In the genomic region with DNA sequence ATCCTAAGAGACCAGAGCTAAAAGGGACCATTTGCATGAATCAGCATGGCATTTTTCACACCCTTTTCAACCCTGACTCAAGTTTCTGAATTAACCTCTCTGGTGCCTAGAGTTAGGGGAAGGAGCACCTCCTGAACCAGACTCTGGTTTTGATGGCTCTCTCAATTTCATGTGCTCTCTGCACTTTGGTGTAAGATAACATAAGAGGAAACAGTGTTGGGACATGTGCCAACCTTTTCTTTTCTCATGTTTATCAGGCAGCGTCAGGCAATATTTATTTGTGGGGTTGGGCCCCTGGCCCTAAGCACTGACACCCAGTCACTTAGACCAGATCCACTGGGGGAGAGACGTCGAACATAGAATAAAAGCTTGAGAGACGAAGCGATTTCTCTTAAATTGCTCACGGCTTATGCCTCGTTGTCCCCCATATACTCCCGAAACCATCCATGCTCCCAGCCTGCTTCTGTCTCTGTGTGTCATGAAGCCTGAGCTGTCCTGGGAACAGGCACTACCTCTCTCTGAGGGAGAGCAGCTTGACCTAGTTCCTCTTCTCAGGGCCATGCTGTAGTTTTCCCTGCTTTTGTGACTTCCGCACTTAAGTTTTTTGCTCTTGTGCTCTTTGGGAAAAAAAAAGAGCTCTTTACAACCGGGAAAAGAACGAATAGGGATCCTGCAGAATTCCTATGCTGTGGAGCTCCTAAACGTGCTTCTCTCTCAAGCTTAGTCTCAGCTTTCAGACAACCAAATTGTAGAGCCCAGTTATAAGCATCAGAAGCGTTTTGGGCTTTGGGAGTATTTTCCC, we compare ENCODE assay signal across 1 cellular context.
TF ChIP-seq lines count a peak whose summit lies in the region.

No MANE protein-coding gene starts in this region.

TF ChIP-seq in K562, 482 proteins besides CTCF, POLR2A, EP300 and RAD21 (continued from another document and continues in another):
- TF ChIP-seq, protein P1, sequence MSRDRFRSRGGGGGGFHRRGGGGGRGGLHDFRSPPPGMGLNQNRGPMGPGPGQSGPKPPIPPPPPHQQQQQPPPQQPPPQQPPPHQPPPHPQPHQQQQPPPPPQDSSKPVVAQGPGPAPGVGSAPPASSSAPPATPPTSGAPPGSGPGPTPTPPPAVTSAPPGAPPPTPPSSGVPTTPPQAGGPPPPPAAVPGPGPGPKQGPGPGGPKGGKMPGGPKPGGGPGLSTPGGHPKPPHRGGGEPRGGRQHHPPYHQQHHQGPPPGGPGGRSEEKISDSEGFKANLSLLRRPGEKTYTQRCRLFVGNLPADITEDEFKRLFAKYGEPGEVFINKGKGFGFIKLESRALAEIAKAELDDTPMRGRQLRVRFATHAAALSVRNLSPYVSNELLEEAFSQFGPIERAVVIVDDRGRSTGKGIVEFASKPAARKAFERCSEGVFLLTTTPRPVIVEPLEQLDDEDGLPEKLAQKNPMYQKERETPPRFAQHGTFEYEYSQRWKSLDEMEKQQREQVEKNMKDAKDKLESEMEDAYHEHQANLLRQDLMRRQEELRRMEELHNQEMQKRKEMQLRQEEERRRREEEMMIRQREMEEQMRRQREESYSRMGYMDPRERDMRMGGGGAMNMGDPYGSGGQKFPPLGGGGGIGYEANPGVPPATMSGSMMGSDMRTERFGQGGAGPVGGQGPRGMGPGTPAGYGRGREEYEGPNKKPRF (IDR thresholded peaks at IDR 0.05; ENCODE audit: low read depth, low read length) = no peak
- TF ChIP-seq YY1 (IDR thresholded peaks at IDR 0.05; ENCODE audit: borderline replicate concordance in 1 of 3, control insufficient read depth in 1 of 3, extremely low read depth in 1 of 3, insufficient read depth in 3 of 3, insufficient read length in 1 of 3, insufficient replicate concordance in 2 of 3, low read depth in 1 of 3, low read length in 2 of 3) (peak in 1 of 3 experiments; percentile 5), GTF2A2 (tag; IDR thresholded peaks at IDR 0.05) (no peak), FOXA1 (IDR thresholded peaks at IDR 0.05; ENCODE audit: borderline replicate concordance) (0 out of 2 replicates have a peak, but pooled peaks have one; percentile 13), ZEB2 (IDR thresholded peaks at IDR 0.05) (no peak), TAL1 (IDR thresholded peaks at IDR 0.05) (peak; percentile 66), ZNF212 (CRISPR knock-in tag; IDR thresholded peaks at IDR 0.05) (no peak), PTTG1 (tag; IDR thresholded peaks at IDR 0.05; ENCODE audit: low read depth) (no peak), TOE1 (IDR thresholded peaks at IDR 0.05; ENCODE audit: borderline replicate concordance) (no peak; the same call in 1 of the 2 replicates), TOE1 (CRISPR knock-in tag; IDR thresholded peaks at IDR 0.05; ENCODE audit: borderline replicate concordance, low read depth) (no peak), PHF8 (IDR thresholded peaks at IDR 0.05; ENCODE audit: borderline replicate concordance, low read length) (peak; percentile 24; the same call in 1 of the 2 replicates), NFRKB (IDR thresholded peaks at IDR 0.05; ENCODE audit: low read depth) (peak; percentile 63; the same call in 1 of the 2 replicates), EWSR1 (IDR thresholded peaks at IDR 0.05; ENCODE audit: borderline replicate concordance, low read depth, partially characterized antibody) (no peak), ZSCAN32 (CRISPR knock-in tag; IDR thresholded peaks at IDR 0.05) (no peak), BDP1 (IDR thresholded peaks at IDR 0.05; ENCODE audit: insufficient read depth, insufficient read length) (no peak), CCAR2 (IDR thresholded peaks at IDR 0.05; ENCODE audit: low read depth, low read length) (no peak), NFATC3 (IDR thresholded peaks at IDR 0.05) (no peak), ZNF445 (CRISPR knock-in tag; IDR thresholded peaks at IDR 0.05; ENCODE audit: low read depth) (no peak), PHF20 (IDR thresholded peaks at IDR 0.05; ENCODE audit: partially characterized antibody) (no peak), BCL6 (CRISPR knock-in tag; IDR thresholded peaks at IDR 0.05) (no peak), CREBBP (IDR thresholded peaks at IDR 0.05; ENCODE audit: low read depth, low read length) (no peak), ZNF778 (CRISPR knock-in tag; IDR thresholded peaks at IDR 0.05) (no peak), BACH1 (tag; IDR thresholded peaks at IDR 0.05) (no peak; the same call in 1 of the 2 replicates), MTA1 (IDR thresholded peaks at IDR 0.05; ENCODE audit: borderline replicate concordance) (no peak), NELFE (IDR thresholded peaks at IDR 0.05; ENCODE audit: insufficient read depth, insufficient read length) (no peak), SNIP1 (IDR thresholded peaks at IDR 0.05; ENCODE audit: low read depth) (no peak), ETV1 (tag; conservative IDR thresholded peaks at IDR 0.05; ENCODE audit: low read depth) (0 out of 2 replicates have a peak, but pooled peaks have one; percentile 11), SMAD4 (CRISPR knock-in tag; conservative IDR thresholded peaks at IDR 0.05) (peak; percentile 74), ATF1 (CRISPR knock-in tag; IDR thresholded peaks at IDR 0.05) (no peak), ATF1 (tag; IDR thresholded peaks at IDR 0.05) (0 out of 2 replicates have a peak, but pooled peaks have one; percentile 24), CSDE1 (IDR thresholded peaks at IDR 0.05) (no peak), BHLHE40 (IDR thresholded peaks at IDR 0.05; ENCODE audit: low read length) (peak; percentile 53; the same call in 1 of the 2 replicates), ZKSCAN8 (CRISPR knock-in tag; IDR thresholded peaks at IDR 0.05) (0 out of 2 replicates have a peak, but pooled peaks have one; percentile 20), MAFG (tag; conservative IDR thresholded peaks at IDR 0.05) (no peak), TCF7 (IDR thresholded peaks at IDR 0.05; ENCODE audit: borderline replicate concordance) (no peak), STAG1 (CRISPR knock-in tag; IDR thresholded peaks at IDR 0.05; ENCODE audit: borderline replicate concordance) (no peak), TAF1 (IDR thresholded peaks at IDR 0.05; ENCODE audit: control insufficient read depth, extremely low read depth, insufficient read depth, low read length, severe bottlenecking) (no peak), HDAC1 (IDR thresholded peaks at IDR 0.05) (peak in 1 of 2 experiments; percentile 37; a peak in 1 of 4 replicates), ZNF780A (CRISPR knock-in tag; IDR thresholded peaks at IDR 0.05) (no peak), ESRRA (IDR thresholded peaks at IDR 0.05; ENCODE audit: borderline replicate concordance, low read depth) (no peak), DDX20 (tag; IDR thresholded peaks at IDR 0.05; ENCODE audit: low read depth) (no peak), KDM5B (IDR thresholded peaks at IDR 0.05; ENCODE audit: insufficient replicate concordance, low read depth, low read length) (peak; percentile 48), NONO (IDR thresholded peaks at IDR 0.05; ENCODE audit: low read depth in 2 of 2, low read length in 1 of 2) (no peak), MTF1 (CRISPR knock-in tag; IDR thresholded peaks at IDR 0.05; ENCODE audit: borderline replicate concordance) (no peak), GABPB2 (CRISPR knock-in tag; conservative IDR thresholded peaks at IDR 0.05) (no peak), ZC3H8 (IDR thresholded peaks at IDR 0.05) (no peak)
- TF ChIP-seq, protein P2, sequence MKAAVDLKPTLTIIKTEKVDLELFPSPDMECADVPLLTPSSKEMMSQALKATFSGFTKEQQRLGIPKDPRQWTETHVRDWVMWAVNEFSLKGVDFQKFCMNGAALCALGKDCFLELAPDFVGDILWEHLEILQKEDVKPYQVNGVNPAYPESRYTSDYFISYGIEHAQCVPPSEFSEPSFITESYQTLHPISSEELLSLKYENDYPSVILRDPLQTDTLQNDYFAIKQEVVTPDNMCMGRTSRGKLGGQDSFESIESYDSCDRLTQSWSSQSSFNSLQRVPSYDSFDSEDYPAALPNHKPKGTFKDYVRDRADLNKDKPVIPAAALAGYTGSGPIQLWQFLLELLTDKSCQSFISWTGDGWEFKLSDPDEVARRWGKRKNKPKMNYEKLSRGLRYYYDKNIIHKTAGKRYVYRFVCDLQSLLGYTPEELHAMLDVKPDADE (conservative IDR thresholded peaks at IDR 0.05; ENCODE audit: control insufficient read depth, low read depth, low read length) = no peak
- TF ChIP-seq, protein P3, sequence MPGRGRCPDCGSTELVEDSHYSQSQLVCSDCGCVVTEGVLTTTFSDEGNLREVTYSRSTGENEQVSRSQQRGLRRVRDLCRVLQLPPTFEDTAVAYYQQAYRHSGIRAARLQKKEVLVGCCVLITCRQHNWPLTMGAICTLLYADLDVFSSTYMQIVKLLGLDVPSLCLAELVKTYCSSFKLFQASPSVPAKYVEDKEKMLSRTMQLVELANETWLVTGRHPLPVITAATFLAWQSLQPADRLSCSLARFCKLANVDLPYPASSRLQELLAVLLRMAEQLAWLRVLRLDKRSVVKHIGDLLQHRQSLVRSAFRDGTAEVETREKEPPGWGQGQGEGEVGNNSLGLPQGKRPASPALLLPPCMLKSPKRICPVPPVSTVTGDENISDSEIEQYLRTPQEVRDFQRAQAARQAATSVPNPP (IDR thresholded peaks at IDR 0.05; ENCODE audit: borderline replicate concordance, insufficient read depth, insufficient read length) = no peak
- TF ChIP-seq, protein P4, sequence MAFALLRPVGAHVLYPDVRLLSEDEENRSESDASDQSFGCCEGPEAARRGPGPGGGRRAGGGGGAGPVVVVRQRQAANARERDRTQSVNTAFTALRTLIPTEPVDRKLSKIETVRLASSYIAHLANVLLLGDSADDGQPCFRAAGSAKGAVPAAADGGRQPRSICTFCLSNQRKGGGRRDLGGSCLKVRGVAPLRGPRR (CRISPR knock-in tag; IDR thresholded peaks at IDR 0.05) = no peak
- TF ChIP-seq, protein P5, sequence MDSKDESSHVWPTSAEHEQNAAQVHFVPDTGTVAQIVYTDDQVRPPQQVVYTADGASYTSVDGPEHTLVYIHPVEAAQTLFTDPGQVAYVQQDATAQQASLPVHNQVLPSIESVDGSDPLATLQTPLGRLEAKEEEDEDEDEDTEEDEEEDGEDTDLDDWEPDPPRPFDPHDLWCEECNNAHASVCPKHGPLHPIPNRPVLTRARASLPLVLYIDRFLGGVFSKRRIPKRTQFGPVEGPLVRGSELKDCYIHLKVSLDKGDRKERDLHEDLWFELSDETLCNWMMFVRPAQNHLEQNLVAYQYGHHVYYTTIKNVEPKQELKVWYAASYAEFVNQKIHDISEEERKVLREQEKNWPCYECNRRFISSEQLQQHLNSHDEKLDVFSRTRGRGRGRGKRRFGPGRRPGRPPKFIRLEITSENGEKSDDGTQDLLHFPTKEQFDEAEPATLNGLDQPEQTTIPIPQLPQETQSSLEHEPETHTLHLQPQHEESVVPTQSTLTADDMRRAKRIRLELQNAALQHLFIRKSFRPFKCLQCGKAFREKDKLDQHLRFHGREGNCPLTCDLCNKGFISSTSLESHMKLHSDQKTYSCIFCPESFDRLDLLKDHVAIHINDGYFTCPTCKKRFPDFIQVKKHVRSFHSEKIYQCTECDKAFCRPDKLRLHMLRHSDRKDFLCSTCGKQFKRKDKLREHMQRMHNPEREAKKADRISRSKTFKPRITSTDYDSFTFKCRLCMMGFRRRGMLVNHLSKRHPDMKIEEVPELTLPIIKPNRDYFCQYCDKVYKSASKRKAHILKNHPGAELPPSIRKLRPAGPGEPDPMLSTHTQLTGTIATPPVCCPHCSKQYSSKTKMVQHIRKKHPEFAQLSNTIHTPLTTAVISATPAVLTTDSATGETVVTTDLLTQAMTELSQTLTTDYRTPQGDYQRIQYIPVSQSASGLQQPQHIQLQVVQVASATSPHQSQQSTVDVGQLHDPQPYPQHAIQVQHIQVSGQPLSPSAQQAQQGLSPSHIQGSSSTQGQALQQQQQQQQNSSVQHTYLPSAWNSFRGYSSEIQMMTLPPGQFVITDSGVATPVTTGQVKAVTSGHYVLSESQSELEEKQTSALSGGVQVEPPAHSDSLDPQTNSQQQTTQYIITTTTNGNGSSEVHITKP (IDR thresholded peaks at IDR 0.05; ENCODE audit: partially characterized antibody) = peak; percentile 46
- TF ChIP-seq, protein P6, sequence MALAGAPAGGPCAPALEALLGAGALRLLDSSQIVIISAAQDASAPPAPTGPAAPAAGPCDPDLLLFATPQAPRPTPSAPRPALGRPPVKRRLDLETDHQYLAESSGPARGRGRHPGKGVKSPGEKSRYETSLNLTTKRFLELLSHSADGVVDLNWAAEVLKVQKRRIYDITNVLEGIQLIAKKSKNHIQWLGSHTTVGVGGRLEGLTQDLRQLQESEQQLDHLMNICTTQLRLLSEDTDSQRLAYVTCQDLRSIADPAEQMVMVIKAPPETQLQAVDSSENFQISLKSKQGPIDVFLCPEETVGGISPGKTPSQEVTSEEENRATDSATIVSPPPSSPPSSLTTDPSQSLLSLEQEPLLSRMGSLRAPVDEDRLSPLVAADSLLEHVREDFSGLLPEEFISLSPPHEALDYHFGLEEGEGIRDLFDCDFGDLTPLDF (CRISPR knock-in tag; IDR thresholded peaks at IDR 0.05) = no peak
- TF ChIP-seq, protein P7, sequence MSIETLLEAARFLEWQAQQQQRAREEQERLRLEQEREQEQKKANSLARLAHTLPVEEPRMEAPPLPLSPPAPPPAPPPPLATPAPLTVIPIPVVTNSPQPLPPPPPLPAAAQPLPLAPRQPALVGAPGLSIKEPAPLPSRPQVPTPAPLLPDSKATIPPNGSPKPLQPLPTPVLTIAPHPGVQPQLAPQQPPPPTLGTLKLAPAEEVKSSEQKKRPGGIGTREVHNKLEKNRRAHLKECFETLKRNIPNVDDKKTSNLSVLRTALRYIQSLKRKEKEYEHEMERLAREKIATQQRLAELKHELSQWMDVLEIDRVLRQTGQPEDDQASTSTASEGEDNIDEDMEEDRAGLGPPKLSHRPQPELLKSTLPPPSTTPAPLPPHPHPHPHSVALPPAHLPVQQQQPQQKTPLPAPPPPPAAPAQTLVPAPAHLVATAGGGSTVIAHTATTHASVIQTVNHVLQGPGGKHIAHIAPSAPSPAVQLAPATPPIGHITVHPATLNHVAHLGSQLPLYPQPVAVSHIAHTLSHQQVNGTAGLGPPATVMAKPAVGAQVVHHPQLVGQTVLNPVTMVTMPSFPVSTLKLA (conservative IDR thresholded peaks at IDR 0.05) = peak in 1 of 2 experiments; percentile 47; a peak in 1 of 4 replicates
- TF ChIP-seq, protein P8, sequence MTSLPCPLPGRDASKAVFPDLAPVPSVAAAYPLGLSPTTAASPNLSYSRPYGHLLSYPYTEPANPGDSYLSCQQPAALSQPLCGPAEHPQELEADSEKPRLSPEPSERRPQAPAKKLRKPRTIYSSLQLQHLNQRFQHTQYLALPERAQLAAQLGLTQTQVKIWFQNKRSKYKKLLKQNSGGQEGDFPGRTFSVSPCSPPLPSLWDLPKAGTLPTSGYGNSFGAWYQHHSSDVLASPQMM (CRISPR knock-in tag; IDR thresholded peaks at IDR 0.05) = no peak
- TF ChIP-seq, protein P9, sequence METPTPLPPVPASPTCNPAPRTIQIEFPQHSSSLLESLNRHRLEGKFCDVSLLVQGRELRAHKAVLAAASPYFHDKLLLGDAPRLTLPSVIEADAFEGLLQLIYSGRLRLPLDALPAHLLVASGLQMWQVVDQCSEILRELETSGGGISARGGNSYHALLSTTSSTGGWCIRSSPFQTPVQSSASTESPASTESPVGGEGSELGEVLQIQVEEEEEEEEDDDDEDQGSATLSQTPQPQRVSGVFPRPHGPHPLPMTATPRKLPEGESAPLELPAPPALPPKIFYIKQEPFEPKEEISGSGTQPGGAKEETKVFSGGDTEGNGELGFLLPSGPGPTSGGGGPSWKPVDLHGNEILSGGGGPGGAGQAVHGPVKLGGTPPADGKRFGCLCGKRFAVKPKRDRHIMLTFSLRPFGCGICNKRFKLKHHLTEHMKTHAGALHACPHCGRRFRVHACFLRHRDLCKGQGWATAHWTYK (CRISPR knock-in tag; IDR thresholded peaks at IDR 0.05) = 0 out of 2 replicates have a peak, but pooled peaks have one; percentile 35
- TF ChIP-seq, protein P10, sequence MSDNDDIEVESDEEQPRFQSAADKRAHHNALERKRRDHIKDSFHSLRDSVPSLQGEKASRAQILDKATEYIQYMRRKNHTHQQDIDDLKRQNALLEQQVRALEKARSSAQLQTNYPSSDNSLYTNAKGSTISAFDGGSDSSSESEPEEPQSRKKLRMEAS (CRISPR knock-in tag; IDR thresholded peaks at IDR 0.05) = peak; percentile 56; the same call in 1 of the 2 replicates
